ENCODE assay signal across 21 cellular contexts in genomic region chr5:6748142-6748541, GRCh38.
"Had no signal": no experiment of that assay in that cellular context is flagged by ENCODE, and none has a peak within 500 bp of the region (broad histone marks: within the 10 kb centered on the region; RNA-seq: fewer than 3 reads in every experiment).

No MANE protein-coding gene starts in this region.

- H3K36me3 ChIP-seq: ovary had no signal

- H3K27ac ChIP-seq: adrenal gland, esophagus muscularis mucosa, gastroesophageal sphincter, heart left ventricle, left lung, ovary, right lobe of liver, thoracic aorta, vagina, WERI-Rb-1 had no signal

- H3K9me3 Mint-ChIP-seq: activated CD4-positive, alpha-beta memory T cell treated with anti-CD3 and anti-CD28 coated beads, Interleukin-2, amount 10 ng/mL, durations not matched to agents 7 days and 5 days; activated naive CD4-positive, alpha-beta T cell treated with anti-CD3 and anti-CD28 coated beads, Interleukin-2, amount 50 U/mL, for 24 hours; activated T-helper 2 cell treated with anti-CD3 and anti-CD28 coated beads, Interferon-gamma antibody, Interleukin-2, Interleukin-4, amounts not matched to agents 10 μg/mL and 5 μg/mL and 100 μg/mL, durations not matched to agents 14 hours and 24 hours and 36 hours; dendritic cell treated with granulocyte-macrophage colony-stimulating factor and Interleukin-4, amounts not matched to agents 40 ng/mL and 50 ng/mL, for 4 days; stimulated activated naive B cell treated with anti-CD40 and anti-IgM and Interleukin-4, amounts not matched to agents 10 μg/mL and 1 μg/mL and 100 μg/mL, for 72 hours had no signal

- FAIRE-seq: bronchial epithelial cell, endothelial cell of umbilical vein had no signal

- ATAC-seq: gastroesophageal sphincter; left lung; right lobe of liver; stimulated activated naive B cell treated with anti-CD40 and anti-IgM and Interleukin-4, amounts not matched to agents 10 μg/mL and 1 μg/mL and 100 μg/mL, for 72 hours had no signal

- H3K4me3 ChIP-seq: adrenal gland, esophagus muscularis mucosa, gastroesophageal sphincter, heart left ventricle, left lung, ovary, right lobe of liver, thoracic aorta, vagina had no signal

- H3K27ac Mint-ChIP-seq: activated CD4-positive, alpha-beta memory T cell treated with anti-CD3 and anti-CD28 coated beads, Interleukin-2, amount 10 ng/mL, durations not matched to agents 7 days and 5 days; activated naive CD4-positive, alpha-beta T cell treated with anti-CD3 and anti-CD28 coated beads, Interleukin-2, amount 50 U/mL, for 24 hours; dendritic cell treated with granulocyte-macrophage colony-stimulating factor and Interleukin-4, amounts not matched to agents 40 ng/mL and 50 ng/mL, for 4 days; stimulated activated naive B cell treated with anti-CD40 and anti-IgM and Interleukin-4, amounts not matched to agents 10 μg/mL and 1 μg/mL and 100 μg/mL, for 72 hours had no signal

- H3K4me1 ChIP-seq: adrenal gland had no signal

- DNase-seq: activated CD4-positive, alpha-beta memory T cell treated with anti-CD3 and anti-CD28 coated beads, Interleukin-2, amount 10 ng/mL, durations not matched to agents 7 days and 5 days; activated T-cell treated with anti-CD3 and anti-CD28 coated beads, Interleukin-2, amount 50 U/mL, for 1 hour; adrenal gland; effector CD8-positive, alpha-beta T cell; left lung; mammary epithelial cell; stimulated activated naive B cell treated with anti-CD40 and anti-IgM and Interleukin-4, amounts not matched to agents 10 μg/mL and 1 μg/mL and 100 μg/mL, for 72 hours; T-helper 2 cell; WERI-Rb-1 had no signal

- H3K27me3 Mint-ChIP-seq: activated CD4-positive, alpha-beta memory T cell treated with anti-CD3 and anti-CD28 coated beads, Interleukin-2, amount 10 ng/mL, durations not matched to agents 7 days and 5 days; activated naive CD4-positive, alpha-beta T cell treated with anti-CD3 and anti-CD28 coated beads, Interleukin-2, amount 50 U/mL, for 24 hours; dendritic cell treated with granulocyte-macrophage colony-stimulating factor and Interleukin-4, amounts not matched to agents 40 ng/mL and 50 ng/mL, for 4 days; stimulated activated naive B cell treated with anti-CD40 and anti-IgM and Interleukin-4, amounts not matched to agents 10 μg/mL and 1 μg/mL and 100 μg/mL, for 72 hours had no signal

- H3K4me3 Mint-ChIP-seq: activated CD4-positive, alpha-beta memory T cell treated with anti-CD3 and anti-CD28 coated beads, Interleukin-2, amount 10 ng/mL, durations not matched to agents 7 days and 5 days; activated naive CD4-positive, alpha-beta T cell treated with anti-CD3 and anti-CD28 coated beads, Interleukin-2, amount 50 U/mL, for 24 hours; dendritic cell treated with granulocyte-macrophage colony-stimulating factor and Interleukin-4, amounts not matched to agents 40 ng/mL and 50 ng/mL, for 4 days; stimulated activated naive B cell treated with anti-CD40 and anti-IgM and Interleukin-4, amounts not matched to agents 10 μg/mL and 1 μg/mL and 100 μg/mL, for 72 hours had no signal

- H3K27me3 ChIP-seq: adrenal gland, esophagus muscularis mucosa, gastroesophageal sphincter, heart left ventricle, left lung, ovary, right lobe of liver, vagina had no signal

- H3K9me3 ChIP-seq: adrenal gland, esophagus muscularis mucosa, gastroesophageal sphincter, heart left ventricle, left lung, ovary, right lobe of liver, thoracic aorta, vagina had no signal
